ENCODE assay signal across 8 cellular contexts in the genomic region with DNA sequence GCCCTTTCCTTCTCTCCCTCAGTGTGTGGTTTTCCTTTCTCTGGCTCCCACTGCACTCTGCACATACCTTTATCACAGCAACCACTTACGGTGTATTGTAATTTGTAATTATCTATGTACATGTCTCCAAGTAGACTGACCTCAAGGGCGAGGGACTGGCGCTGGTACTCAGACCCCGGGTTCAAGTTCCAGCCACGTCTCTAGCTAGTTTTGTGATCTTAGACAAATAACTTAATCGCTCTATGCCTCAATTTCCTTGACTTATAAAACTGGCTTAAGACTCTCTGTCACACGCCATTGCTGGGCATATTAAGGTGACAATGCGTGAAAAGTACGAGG. TPM values are rescaled to one million over a fixed set of nuclear protein-coding genes. Genes with fewer than 3 reads are reported as not detected.
DNase-seq lines count a peak whose midpoint lies in the region; ATAC-seq and TF ChIP-seq lines count a peak whose summit lies in the region.

No MANE protein-coding gene starts in this region.

- peaks cover 28% of the 10 kb centered on the region for H3K4me1 Mint-ChIP-seq in CD4-positive, alpha-beta T cell (ENCODE audit: low read depth)
- peaks cover 36 to 42% of the 10 kb centered on the region in 2 donors for H3K4me1 Mint-ChIP-seq in effector memory CD8-positive, alpha-beta T cell (ENCODE audit: low read depth in 2 of 2)

- CTCF ChIA-PET in CD4-positive, alpha-beta T cell (lab: Charles Lee) = interaction anchor here (1.8 to 1.9 kb wide), 2 partner anchors 10 to 26 kb away, joined by 9 to 12 read pairs; no protein-coding TSS in a partner anchor

- peaks cover 41% of the 10 kb centered on the region for H3K4me1 ChIP-seq in neuron (ENCODE audit: insufficient read depth, low read length)

- ATAC-seq in CD4-positive, alpha-beta T cell (ENCODE audit: poor library complexity) = no peak
- ATAC-seq in effector memory CD8-positive, alpha-beta T cell (replicated peaks) = no peak
- no peak for ATAC-seq in HG02884 (IDR thresholded peaks at IDR 0.05; ENCODE audit: unreplicated experiment)
- ATAC-seq in HG03196 (IDR thresholded peaks at IDR 0.05; ENCODE audit: unreplicated experiment) = no peak

- no peak for DNase-seq in CD4-positive, alpha-beta T cell
- peak; percentile 65 for DNase-seq in NCI-H146 treated with DMSO at 0.1 percent for 48 hours (lab: John Stamatoyannopoulos, UW; ENCODE audit: unreplicated experiment)
- DNase-seq in effector memory CD8-positive, alpha-beta T cell = peak in 1 of 3 experiments; percentile 5
- no peak for DNase-seq in NCI-H1436 treated with DMSO at 0.1 percent for 48 hours (lab: John Stamatoyannopoulos, UW)
- no peak for DNase-seq in DMS153 treated with DMSO at 0.1 percent for 48 hours (lab: John Stamatoyannopoulos, UW; ENCODE audit: unreplicated experiment)

- intact Hi-C loops in CD4-positive, alpha-beta T cell (cut with DNase I, micrococcal nuclease) = loop anchor here in 1 of 2 experiments (2.0 to 10.0 kb wide), 8 partner anchors 87 to 1701 kb away; a partner anchor contains a TSS

- no peaks in the 10 kb centered on the region for H3K27me3 Mint-ChIP-seq in CD4-positive, alpha-beta T cell
- H3K27me3 Mint-ChIP-seq in effector memory CD8-positive, alpha-beta T cell = no peaks in the 10 kb centered on the region

- H2AFZ ChIP-seq in neuron (ENCODE audit: low read depth, low read length) = peak overlapping the region; percentile 51

- H3K4me3 ChIP-seq in neuron (ENCODE audit: low read length) = peak overlapping the region; percentile 90

- no peak for TF ChIP-seq CTCF in CD4-positive, alpha-beta T cell (IDR thresholded peaks at IDR 0.05)

- H3K9me3 Mint-ChIP-seq in CD4-positive, alpha-beta T cell = no peaks in the 10 kb centered on the region
- no peaks in the 10 kb centered on the region for H3K9me3 Mint-ChIP-seq in effector memory CD8-positive, alpha-beta T cell

- H3K27me3 ChIP-seq in CD4-positive, alpha-beta T cell (ENCODE audit: control insufficient read depth, insufficient read depth, low read length) = no peaks in the 10 kb centered on the region
- H3K27me3 ChIP-seq in neuron (ENCODE audit: insufficient read depth, low read length) = no peaks in the 10 kb centered on the region

- POLR2A ChIA-PET in CD4-positive, alpha-beta T cell (lab: Charles Lee) = interaction anchor here (0.6 to 2.3 kb wide), 10 partner anchors 10 to 1950 kb away, joined by 3 to 22 read pairs (median 9); a partner anchor contains a TSS

- no peaks in the 10 kb centered on the region for H3K9me3 ChIP-seq in CD4-positive, alpha-beta T cell (ENCODE audit: control insufficient read depth, low read length)
- H3K9me3 ChIP-seq in neuron (ENCODE audit: low read length) = no peaks in the 10 kb centered on the region

- H3K4me3 Mint-ChIP-seq in CD4-positive, alpha-beta T cell = peak overlapping the region; percentile 87
- H3K4me3 Mint-ChIP-seq in effector memory CD8-positive, alpha-beta T cell = peak overlapping the region; percentile 74 to 77

- H3K27ac ChIP-seq in CD4-positive, alpha-beta T cell (ENCODE audit: low read depth, low read length) = peak overlapping the region; percentile 69

- peak overlapping the region; percentile 85 for H3K27ac Mint-ChIP-seq in CD4-positive, alpha-beta T cell
- H3K27ac Mint-ChIP-seq in effector memory CD8-positive, alpha-beta T cell = peak overlapping the region; percentile 91 to 96

- peaks cover 17% of the 10 kb centered on the region for H3K36me3 Mint-ChIP-seq in CD4-positive, alpha-beta T cell (ENCODE audit: low read depth)
- H3K36me3 Mint-ChIP-seq in effector memory CD8-positive, alpha-beta T cell (ENCODE audit: insufficient read depth) = peaks cover 52% of the 10 kb centered on the region

- H3K36me3 ChIP-seq in neuron (ENCODE audit: insufficient read depth, low read length) = no peaks in the 10 kb centered on the region

RNA-seq across cellular contexts. Expression of a gene that starts 0.6 kb away (rescaled TPM):
- total RNA-seq in CD4-positive, alpha-beta T cell = 10 to 100 TPM; 61.1 to 61.2 TPM

RNA-seq across cellular contexts. Expression of a gene that starts 33.1 kb away (rescaled TPM):
- total RNA-seq in CD4-positive, alpha-beta T cell = not detected
